1 cellular context compared by ENCODE assay signal in genomic region chr4:158826882-158827281, GRCh38.
TF ChIP-seq lines count a peak whose summit lies in the region.

No MANE protein-coding gene starts in this region.

TF ChIP-seq in liver, 16 proteins besides CTCF, POLR2A, EP300 and RAD21 (continued from another document):
- TF ChIP-seq REST (IDR thresholded peaks at IDR 0.05) (peak; percentile 19), NR2F2 (IDR thresholded peaks at IDR 0.05) (no peak), FOXA1 (IDR thresholded peaks at IDR 0.05) (no peak), YY1 (IDR thresholded peaks at IDR 0.05) (peak; percentile 28), EGR1 (IDR thresholded peaks at IDR 0.05; ENCODE audit: low read depth in 2 of 2) (peak in 1 of 2 donors; percentile 42)
